ENCODE assay signal across 3 cellular contexts in the genomic region with DNA sequence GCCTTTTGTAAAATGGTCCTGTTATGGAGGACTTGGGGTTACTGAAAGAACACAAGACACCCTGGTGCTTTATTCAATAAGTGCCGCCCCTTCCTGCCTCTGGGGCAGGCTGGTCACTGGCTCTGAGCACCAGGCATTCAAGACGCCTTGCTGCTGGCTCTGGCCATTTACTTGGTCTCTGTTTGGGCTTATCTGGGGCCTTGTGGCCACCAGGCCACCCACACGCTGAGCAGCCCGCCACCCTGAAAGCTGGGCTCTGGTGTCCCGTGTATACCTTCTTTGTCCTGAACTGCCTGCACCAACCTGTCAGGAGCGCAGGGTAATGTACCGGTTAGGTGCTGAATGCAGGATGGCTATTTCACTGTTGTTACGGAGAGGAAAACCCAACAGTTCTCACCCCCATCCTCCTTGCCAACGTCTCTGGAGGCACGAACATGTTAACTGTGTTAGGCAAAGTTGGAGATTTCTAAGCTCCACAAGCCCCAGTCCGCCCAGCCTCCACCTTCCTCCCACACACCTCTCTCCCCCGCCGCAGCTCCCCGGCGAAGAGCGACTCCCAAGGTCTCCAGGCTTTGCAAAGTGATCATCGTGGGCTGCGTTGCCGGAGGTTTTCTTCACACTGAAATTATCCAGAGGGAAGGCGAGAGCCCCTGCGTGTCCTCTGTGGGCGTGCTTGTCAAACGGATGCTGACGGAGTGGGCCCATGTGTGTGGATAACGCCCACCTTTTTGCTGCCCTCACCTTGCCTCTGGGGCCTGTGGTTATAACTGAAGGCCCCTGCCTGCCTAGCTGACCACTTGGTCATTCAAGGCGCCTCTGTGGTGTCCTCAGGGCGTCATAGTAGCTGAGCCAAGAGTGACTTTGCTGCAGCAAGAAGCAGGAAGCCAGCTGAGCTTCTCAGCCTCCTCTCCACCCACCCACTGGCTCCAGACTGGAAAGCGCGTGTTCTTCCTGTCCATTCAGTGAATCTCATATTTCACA.
TF ChIP-seq lines count a peak whose summit lies in the region.

No MANE protein-coding gene starts in this region.

TF ChIP-seq in SK-N-SH, 30 proteins besides CTCF, POLR2A, EP300 and RAD21 (continues in another document):
- no peak for TF ChIP-seq SIN3A (IDR thresholded peaks at IDR 0.05; ENCODE audit: borderline replicate concordance, low read depth, low read length)
- TF ChIP-seq, protein P1, sequence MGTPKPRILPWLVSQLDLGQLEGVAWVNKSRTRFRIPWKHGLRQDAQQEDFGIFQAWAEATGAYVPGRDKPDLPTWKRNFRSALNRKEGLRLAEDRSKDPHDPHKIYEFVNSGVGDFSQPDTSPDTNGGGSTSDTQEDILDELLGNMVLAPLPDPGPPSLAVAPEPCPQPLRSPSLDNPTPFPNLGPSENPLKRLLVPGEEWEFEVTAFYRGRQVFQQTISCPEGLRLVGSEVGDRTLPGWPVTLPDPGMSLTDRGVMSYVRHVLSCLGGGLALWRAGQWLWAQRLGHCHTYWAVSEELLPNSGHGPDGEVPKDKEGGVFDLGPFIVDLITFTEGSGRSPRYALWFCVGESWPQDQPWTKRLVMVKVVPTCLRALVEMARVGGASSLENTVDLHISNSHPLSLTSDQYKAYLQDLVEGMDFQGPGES (IDR thresholded peaks at IDR 0.05; ENCODE audit: low read depth, low read length), result no peak
- no peak for TF ChIP-seq JUND (IDR thresholded peaks at IDR 0.05)
- TF ChIP-seq NRF1 (IDR thresholded peaks at IDR 0.05; ENCODE audit: low read depth, low read length), result no peak
- TF ChIP-seq, protein P2, sequence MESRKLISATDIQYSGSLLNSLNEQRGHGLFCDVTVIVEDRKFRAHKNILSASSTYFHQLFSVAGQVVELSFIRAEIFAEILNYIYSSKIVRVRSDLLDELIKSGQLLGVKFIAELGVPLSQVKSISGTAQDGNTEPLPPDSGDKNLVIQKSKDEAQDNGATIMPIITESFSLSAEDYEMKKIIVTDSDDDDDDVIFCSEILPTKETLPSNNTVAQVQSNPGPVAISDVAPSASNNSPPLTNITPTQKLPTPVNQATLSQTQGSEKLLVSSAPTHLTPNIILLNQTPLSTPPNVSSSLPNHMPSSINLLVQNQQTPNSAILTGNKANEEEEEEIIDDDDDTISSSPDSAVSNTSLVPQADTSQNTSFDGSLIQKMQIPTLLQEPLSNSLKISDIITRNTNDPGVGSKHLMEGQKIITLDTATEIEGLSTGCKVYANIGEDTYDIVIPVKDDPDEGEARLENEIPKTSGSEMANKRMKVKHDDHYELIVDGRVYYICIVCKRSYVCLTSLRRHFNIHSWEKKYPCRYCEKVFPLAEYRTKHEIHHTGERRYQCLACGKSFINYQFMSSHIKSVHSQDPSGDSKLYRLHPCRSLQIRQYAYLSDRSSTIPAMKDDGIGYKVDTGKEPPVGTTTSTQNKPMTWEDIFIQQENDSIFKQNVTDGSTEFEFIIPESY (IDR thresholded peaks at IDR 0.05; ENCODE audit: borderline replicate concordance, low read depth), result no peak
- no peak for TF ChIP-seq POLR2AphosphoS5 (IDR thresholded peaks at IDR 0.05; ENCODE audit: low read depth, low read length)
- no peak for TF ChIP-seq FOXJ3 (CRISPR knock-in tag; IDR thresholded peaks at IDR 0.05)
- no peak for TF ChIP-seq FOSL2 (IDR thresholded peaks at IDR 0.05; ENCODE audit: borderline replicate concordance, low read depth)
- no peak for TF ChIP-seq RFX5 (IDR thresholded peaks at IDR 0.05; ENCODE audit: low read length)
- TF ChIP-seq, protein P3, sequence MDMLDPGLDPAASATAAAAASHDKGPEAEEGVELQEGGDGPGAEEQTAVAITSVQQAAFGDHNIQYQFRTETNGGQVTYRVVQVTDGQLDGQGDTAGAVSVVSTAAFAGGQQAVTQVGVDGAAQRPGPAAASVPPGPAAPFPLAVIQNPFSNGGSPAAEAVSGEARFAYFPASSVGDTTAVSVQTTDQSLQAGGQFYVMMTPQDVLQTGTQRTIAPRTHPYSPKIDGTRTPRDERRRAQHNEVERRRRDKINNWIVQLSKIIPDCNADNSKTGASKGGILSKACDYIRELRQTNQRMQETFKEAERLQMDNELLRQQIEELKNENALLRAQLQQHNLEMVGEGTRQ (IDR thresholded peaks at IDR 0.05; ENCODE audit: borderline replicate concordance, low read depth, low read length), result no peak
- TF ChIP-seq EZH2phosphoT487 (IDR thresholded peaks at IDR 0.05; ENCODE audit: borderline replicate concordance, low read depth), result no peak
- TF ChIP-seq SMC3 (IDR thresholded peaks at IDR 0.05; ENCODE audit: low read depth, low read length), result no peak
- TF ChIP-seq TEAD4 (IDR thresholded peaks at IDR 0.05; ENCODE audit: borderline replicate concordance, insufficient read depth), result no peak

TF ChIP-seq in SK-N-SH treated with all-trans-retinoic acid at 6 μM for 48 hours, 23 proteins besides CTCF, POLR2A, EP300 and RAD21:
- TF ChIP-seq PPARA (CRISPR knock-in tag; IDR thresholded peaks at IDR 0.05; ENCODE audit: borderline replicate concordance), result no peak
- no peak for TF ChIP-seq OSR1 (CRISPR knock-in tag; IDR thresholded peaks at IDR 0.05)

TF ChIP-seq in IMR-90, 13 proteins besides CTCF, POLR2A, EP300 and RAD21:
- TF ChIP-seq RFX5 (IDR thresholded peaks at IDR 0.05; ENCODE audit: low read depth, low read length) (no peak), CEBPB (IDR thresholded peaks at IDR 0.05; ENCODE audit: low read depth, low read length) (no peak), MXI1 (IDR thresholded peaks at IDR 0.05; ENCODE audit: borderline replicate concordance, low read depth, low read length) (no peak), SMC3 (IDR thresholded peaks at IDR 0.05; ENCODE audit: low read depth, low read length) (no peak), MAZ (IDR thresholded peaks at IDR 0.05; ENCODE audit: borderline replicate concordance, low read depth, low read length) (no peak), MAFK (IDR thresholded peaks at IDR 0.05; ENCODE audit: low read depth, low read length) (no peak), BHLHE40 (IDR thresholded peaks at IDR 0.05; ENCODE audit: low read depth, low read length) (no peak), RCOR1 (IDR thresholded peaks at IDR 0.05; ENCODE audit: insufficient replicate concordance, low read length) (no peak), FOS (IDR thresholded peaks at IDR 0.05; ENCODE audit: low read depth, low read length) (no peak), CHD1 (IDR thresholded peaks at IDR 0.05; ENCODE audit: low read depth, low read length) (no peak), NFE2L2 (IDR thresholded peaks at IDR 0.05; ENCODE audit: low read depth, low read length) (no peak)
- TF ChIP-seq, protein P4, sequence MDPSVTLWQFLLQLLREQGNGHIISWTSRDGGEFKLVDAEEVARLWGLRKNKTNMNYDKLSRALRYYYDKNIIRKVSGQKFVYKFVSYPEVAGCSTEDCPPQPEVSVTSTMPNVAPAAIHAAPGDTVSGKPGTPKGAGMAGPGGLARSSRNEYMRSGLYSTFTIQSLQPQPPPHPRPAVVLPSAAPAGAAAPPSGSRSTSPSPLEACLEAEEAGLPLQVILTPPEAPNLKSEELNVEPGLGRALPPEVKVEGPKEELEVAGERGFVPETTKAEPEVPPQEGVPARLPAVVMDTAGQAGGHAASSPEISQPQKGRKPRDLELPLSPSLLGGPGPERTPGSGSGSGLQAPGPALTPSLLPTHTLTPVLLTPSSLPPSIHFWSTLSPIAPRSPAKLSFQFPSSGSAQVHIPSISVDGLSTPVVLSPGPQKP (IDR thresholded peaks at IDR 0.05; ENCODE audit: borderline replicate concordance, low read depth, low read length), result no peak
- TF ChIP-seq, protein P3 (IDR thresholded peaks at IDR 0.05; ENCODE audit: low read depth, low read length), result no peak
